Comparison of ENCODE assay signal across 8 cellular contexts in the genomic region with DNA sequence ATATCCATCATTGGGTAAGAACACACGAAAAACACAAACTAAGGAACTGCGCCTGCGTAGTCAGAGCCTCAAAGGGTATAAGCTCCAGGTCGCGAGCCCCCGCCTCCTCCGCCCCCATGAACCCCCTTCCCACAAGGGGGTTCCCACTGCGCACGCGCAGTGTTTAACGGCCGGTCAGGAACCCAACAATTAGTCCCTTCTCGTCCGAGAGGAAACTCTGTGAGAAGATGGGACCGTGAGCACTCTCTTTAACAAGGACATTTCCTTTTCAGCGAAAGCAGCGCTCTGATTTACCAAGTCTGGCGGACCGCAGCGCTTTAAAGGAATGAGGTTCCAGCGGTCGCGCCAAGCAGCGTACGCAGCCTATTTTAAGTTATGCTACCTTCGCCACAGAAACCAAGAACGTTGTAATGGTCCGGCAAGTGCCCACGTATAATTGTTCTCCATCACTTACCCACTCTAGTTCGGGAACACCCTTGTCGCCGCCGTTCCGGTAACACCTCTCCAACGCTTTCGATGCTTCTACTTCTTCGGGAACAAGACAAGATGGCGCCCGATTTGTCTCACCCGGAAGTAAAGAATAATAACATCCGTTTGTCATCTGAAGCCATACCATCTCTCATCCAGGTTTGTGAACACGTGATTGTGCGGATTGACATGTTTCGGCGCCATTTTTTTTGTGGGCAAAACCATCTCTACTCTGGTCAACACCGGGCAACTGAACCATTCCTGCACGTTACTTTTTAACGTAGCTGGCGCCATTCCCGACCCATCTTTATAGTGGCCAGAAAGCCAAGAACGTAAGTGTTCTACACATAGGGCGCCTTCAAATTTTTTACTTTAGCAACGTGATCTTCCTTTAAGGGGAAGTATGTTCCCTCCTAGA. TPM values are rescaled to one million over a fixed set of nuclear protein-coding genes. Genes with fewer than 3 reads are reported as not detected.
DNase-seq lines count a peak whose midpoint lies in the region; FAIRE-seq and TF ChIP-seq lines count a peak whose summit lies in the region.

A gene with protein sequence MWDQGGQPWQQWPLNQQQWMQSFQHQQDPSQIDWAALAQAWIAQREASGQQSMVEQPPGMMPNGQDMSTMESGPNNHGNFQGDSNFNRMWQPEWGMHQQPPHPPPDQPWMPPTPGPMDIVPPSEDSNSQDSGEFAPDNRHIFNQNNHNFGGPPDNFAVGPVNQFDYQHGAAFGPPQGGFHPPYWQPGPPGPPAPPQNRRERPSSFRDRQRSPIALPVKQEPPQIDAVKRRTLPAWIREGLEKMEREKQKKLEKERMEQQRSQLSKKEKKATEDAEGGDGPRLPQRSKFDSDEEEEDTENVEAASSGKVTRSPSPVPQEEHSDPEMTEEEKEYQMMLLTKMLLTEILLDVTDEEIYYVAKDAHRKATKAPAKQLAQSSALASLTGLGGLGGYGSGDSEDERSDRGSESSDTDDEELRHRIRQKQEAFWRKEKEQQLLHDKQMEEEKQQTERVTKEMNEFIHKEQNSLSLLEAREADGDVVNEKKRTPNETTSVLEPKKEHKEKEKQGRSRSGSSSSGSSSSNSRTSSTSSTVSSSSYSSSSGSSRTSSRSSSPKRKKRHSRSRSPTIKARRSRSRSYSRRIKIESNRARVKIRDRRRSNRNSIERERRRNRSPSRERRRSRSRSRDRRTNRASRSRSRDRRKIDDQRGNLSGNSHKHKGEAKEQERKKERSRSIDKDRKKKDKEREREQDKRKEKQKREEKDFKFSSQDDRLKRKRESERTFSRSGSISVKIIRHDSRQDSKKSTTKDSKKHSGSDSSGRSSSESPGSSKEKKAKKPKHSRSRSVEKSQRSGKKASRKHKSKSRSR (minus strand): TSS at position 548 of the 886 bp plus-strand sequence. CDS start 10,649 bp downstream, outside the sequence.

- H3K27ac ChIP-seq in neuronal stem cell (replicated peaks; ENCODE audit: low read length), result peak within 1 kb of the TSS; percentile 95

- no peak within 1 kb of the TSS for H2BK15ac ChIP-seq in neuronal stem cell (ENCODE audit: low read length)

- no CpG with 5 or more reads among the region's 53 CpGs for WGBS in neuronal stem cell (ENCODE audit: extremely low coverage in 2 of 2, insufficient read length in 2 of 2, insufficient replicate concordance in 1 of 2), 2 donors

- H3K9ac ChIP-seq in neuronal stem cell (ENCODE audit: low read depth, low read length, poor library complexity), result peak within 1 kb of the TSS; percentile 94

- no peak for TF ChIP-seq CTCF in HFF-Myc (IDR thresholded peaks at IDR 0.05; ENCODE audit: low read depth, low read length, missing control alignments)
- TF ChIP-seq CTCF in subcutaneous adipose tissue (IDR thresholded peaks at IDR 0.05; ENCODE audit: low read depth), result no peak

- H3K4me3 ChIP-seq in HFF-Myc (replicated peaks; ENCODE audit: low read depth, low read length) (peak within 1 kb of the TSS; percentile 95), neuronal stem cell (ENCODE audit: low read length in 2 of 2) (peak within 1 kb of the TSS; percentile 71 to 97)

- H3K36me3 Mint-ChIP-seq in activated naive CD4-positive, alpha-beta T cell treated with anti-CD3 and anti-CD28 coated beads for 36 hours (ENCODE audit: low read depth), result peaks cover 21% of the 10 kb centered on the region

- peak within 1 kb of the TSS; percentile 19 for H3K4ac ChIP-seq in neuronal stem cell (ENCODE audit: low read length)

- no peak within 1 kb of the TSS for H2BK5ac ChIP-seq in neuronal stem cell (ENCODE audit: low read length)

- H3K27me3 ChIP-seq in neuronal stem cell (ENCODE audit: control insufficient read depth in 3 of 3, insufficient read depth in 3 of 3, low read depth in 1 of 3, low read length in 3 of 3), result no peaks in the 10 kb centered on the region

- H4K8ac ChIP-seq in neuronal stem cell (ENCODE audit: low read depth, low read length), result no peak within 1 kb of the TSS

- peaks cover 0 to 10% of the 10 kb centered on the region in 2 donors for H3K9me3 ChIP-seq in neuronal stem cell (replicated peaks in 1 of 2; ENCODE audit: control insufficient read depth in 2 of 2, insufficient read depth in 1 of 2, low read depth in 1 of 2, low read length in 2 of 2)

- H3K4me2 ChIP-seq in neuronal stem cell (ENCODE audit: insufficient read depth, low read length, poor library complexity, severe bottlenecking), result peak within 1 kb of the TSS; percentile 55

- H3K9me3 Mint-ChIP-seq in activated naive CD4-positive, alpha-beta T cell treated with anti-CD3 and anti-CD28 coated beads for 36 hours, result no peaks in the 10 kb centered on the region

- H3K4me1 Mint-ChIP-seq in activated naive CD4-positive, alpha-beta T cell treated with anti-CD3 and anti-CD28 coated beads for 36 hours (ENCODE audit: low read depth), result peaks cover 64% of the 10 kb centered on the region

- no peak within 1 kb of the TSS for H3K14ac ChIP-seq in neuronal stem cell (ENCODE audit: low read length)

- peak within 1 kb of the TSS; percentile 81 for H2AFZ ChIP-seq in neuronal stem cell (ENCODE audit: low read length)

- no peak within 1 kb of the TSS for H3K23ac ChIP-seq in neuronal stem cell (ENCODE audit: low read depth, low read length, poor library complexity)

- intact Hi-C loops in activated naive CD4-positive, alpha-beta T cell treated with anti-CD3 and anti-CD28 coated beads for 36 hours (cut with micrococcal nuclease), result loop anchor here (1.0 to 5.0 kb wide), 10 partner anchors 31 to 1457 kb away; a partner anchor contains a TSS

- H2BK12ac ChIP-seq in neuronal stem cell (ENCODE audit: low read length), result no peak within 1 kb of the TSS

- no peak within 1 kb of the TSS for H2BK120ac ChIP-seq in neuronal stem cell (ENCODE audit: low read depth, low read length)

- peak; percentile 79 for FAIRE-seq in frontal cortex (lab: Jason Lieb, UNC)

- H3K4me1 ChIP-seq in neuronal stem cell (ENCODE audit: control insufficient read depth in 2 of 2, insufficient read depth in 1 of 2, low read depth in 1 of 2, low read length in 2 of 2), result peaks cover 5 to 10% of the 10 kb centered on the region in 2 donors

- peak within 1 kb of the TSS; percentile 99 for H3K27ac Mint-ChIP-seq in activated naive CD4-positive, alpha-beta T cell treated with anti-CD3 and anti-CD28 coated beads for 36 hours

- H2AK5ac ChIP-seq in neuronal stem cell (ENCODE audit: low read depth, low read length), result no peak within 1 kb of the TSS

- peaks cover 2 to 57% of the 10 kb centered on the region in 2 donors for H3K36me3 ChIP-seq in neuronal stem cell (replicated peaks in 1 of 2; ENCODE audit: control insufficient read depth in 2 of 2, insufficient read depth in 2 of 2, low read length in 2 of 2)

- peak within 1 kb of the TSS; percentile 95 for H3K18ac ChIP-seq in neuronal stem cell (ENCODE audit: low read length)

- peak within 1 kb of the TSS; percentile 95 for H3K4me3 Mint-ChIP-seq in activated naive CD4-positive, alpha-beta T cell treated with anti-CD3 and anti-CD28 coated beads for 36 hours

- DNase-seq in GM03348 (ENCODE audit: low spot score) (peak; percentile 94), HFF-Myc (ENCODE audit: extremely low read depth, low read depth) (peak; percentile 98), NAMALWA (ENCODE audit: low spot score) (peak; percentile 98), SK-N-DZ (ENCODE audit: low spot score) (peak; percentile 99), frontal cortex (ENCODE audit: low spot score in 2 of 2) (peak; percentile 62 to 64), neuronal stem cell (ENCODE audit: low spot score) (peak; percentile 95)
- DNase-seq in activated naive CD4-positive, alpha-beta T cell treated with anti-CD3 and anti-CD28 coated beads for 36 hours, result peak; percentile 92

- H4K91ac ChIP-seq in neuronal stem cell (ENCODE audit: low read depth, low read length, poor library complexity), result peak within 1 kb of the TSS; percentile 98

- no peaks in the 10 kb centered on the region for H3K27me3 Mint-ChIP-seq in activated naive CD4-positive, alpha-beta T cell treated with anti-CD3 and anti-CD28 coated beads for 36 hours (ENCODE audit: low read depth)

- CTCF ChIA-PET in activated naive CD4-positive, alpha-beta T cell treated with anti-CD3 and anti-CD28 coated beads for 36 hours (lab: Charles Lee), result interaction anchor here (0.9 to 2.5 kb wide), 6 partner anchors 7 to 94 kb away, joined by 4 to 10 read pairs (median 4); no protein-coding TSS in a partner anchor

- peaks cover 2% of the 10 kb centered on the region for H3K79me1 ChIP-seq in neuronal stem cell (ENCODE audit: low read depth, low read length)

RNA-seq across cellular contexts. Expression of the gene that starts here (rescaled TPM):
- polyA plus RNA-seq in SK-N-DZ (2014; cell fraction: cytosol; rRNA removed), result 61.2 and 76.0 TPM in 2 replicates
- 427 and 590 TPM in 2 replicates for polyA plus RNA-seq in SK-N-DZ (2014; cell fraction: nucleus; rRNA removed)
- total RNA-seq in activated naive CD4-positive, alpha-beta T cell treated with anti-CD3 and anti-CD28 coated beads for 36 hours, result 100 to 1,000 TPM; 158 to 159 TPM
- total RNA-seq in frontal cortex (90.9 TPM), subcutaneous adipose tissue (100 to 1,000 TPM; 165 to 186 (median 181) TPM)
- polyA plus RNA-seq in neuronal stem cell (2013, experiment 1 of 2), result 343 TPM
- polyA plus RNA-seq in neuronal stem cell (2013, experiment 2 of 2), result 349 TPM

Comparison
In these comparisons a context has a peak if more than half of its experiments do, and no peak if none do; other contexts are left out.
1. Peak in every context shown above with its lines: DNase-seq, H3K4me3 ChIP-seq and H3K27ac ChIP-seq.